ENCODE assay signal across 16 cellular contexts in genomic region chr7:42878303-42878702, GRCh38.
"Had no signal": no experiment of that assay in that cellular context is flagged by ENCODE, and none has a peak within 500 bp of the region (broad histone marks: within the 10 kb centered on the region; RNA-seq: fewer than 3 reads in every experiment).

No MANE protein-coding gene starts in this region.

- H3K27me3 ChIP-seq: ascending aorta, breast epithelium, foreskin keratinocyte, pancreas, sigmoid colon, stomach had no signal

- H3K4me3 ChIP-seq: ascending aorta, breast epithelium, pancreas, sigmoid colon, stomach, thoracic aorta had no signal

- H3K27ac ChIP-seq: ascending aorta, breast epithelium, foreskin keratinocyte, pancreas, sigmoid colon, stomach, thoracic aorta, WERI-Rb-1 had no signal

- ATAC-seq: activated CD8-positive, alpha-beta memory T cell treated with anti-CD3 and anti-CD28 coated beads, Interleukin-2, amount 10 ng/mL, durations not matched to agents 7 days and 5 days; foreskin keratinocyte; left ventricle myocardium superior had no signal

- H3K4me1 ChIP-seq: ascending aorta, breast epithelium, foreskin keratinocyte, pancreas, sigmoid colon, stomach had no signal

- H3K36me3 ChIP-seq: breast epithelium, pancreas, sigmoid colon, stomach, thoracic aorta, WERI-Rb-1 had no signal

- H3K9me3 ChIP-seq: ascending aorta, breast epithelium, pancreas, sigmoid colon, stomach, thoracic aorta had no signal

- DNase-seq: activated CD4-positive, alpha-beta T cell treated with anti-CD3 and anti-CD28 coated beads, Interleukin-2, amount 50 U/mL, for 48 hours; activated CD8-positive, alpha-beta memory T cell treated with anti-CD3 and anti-CD28 coated beads, Interleukin-2, amount 10 ng/mL, durations not matched to agents 7 days and 5 days; activated naive CD4-positive, alpha-beta T cell treated with anti-CD3 and anti-CD28 coated beads, Interleukin-2, amount 10 ng/mL, durations not matched to agents 7 days and 5 days; activated T-cell treated with anti-CD3 and anti-CD28 coated beads, Interleukin-2, amount 50 U/mL, for 1 hour; effector memory CD4-positive, alpha-beta T cell; foreskin keratinocyte; glutamatergic neuron; left ventricle myocardium superior; pancreas; sigmoid colon; stimulated activated CD4-positive, alpha-beta T cell treated with anti-CD3 and anti-CD28 coated beads, Interleukin-1b, Interleukin-23, amount 100 ng/mL, for 48 hours; stomach; WERI-Rb-1 had no signal
